ENCODE assay signal across 11 cellular contexts in the genomic region with DNA sequence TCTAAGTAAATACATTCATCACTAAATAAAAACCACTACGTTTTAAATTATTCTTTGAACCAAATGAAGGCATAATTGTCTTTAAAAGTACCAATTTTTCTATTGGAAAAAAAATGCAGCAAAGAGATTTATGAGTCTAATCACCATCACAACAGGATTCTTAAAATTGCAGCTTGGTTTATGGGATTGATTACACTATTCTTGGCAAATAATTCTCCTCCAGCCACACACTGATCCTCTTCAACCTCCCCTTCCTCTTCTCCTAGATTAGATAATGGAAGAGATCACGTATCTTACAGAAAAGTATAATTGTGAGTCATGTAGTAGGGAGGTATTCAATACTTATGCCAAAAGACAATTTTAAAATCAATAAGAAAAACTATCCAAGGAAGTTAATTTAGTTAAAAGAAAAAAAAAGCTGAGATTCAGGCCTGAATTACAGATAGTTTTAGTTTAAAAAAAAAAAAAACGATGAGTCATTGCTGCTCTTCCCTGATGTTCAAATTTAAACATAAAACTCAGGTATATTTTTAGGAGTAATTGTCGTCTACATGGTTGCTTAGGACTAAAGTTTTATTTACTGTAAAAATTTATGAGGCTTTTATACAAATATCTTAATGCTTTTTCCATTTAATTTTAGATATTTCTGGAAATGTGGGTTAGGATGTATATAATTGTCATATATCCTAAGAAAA.
"Had no signal": no experiment of that assay in that cellular context is flagged by ENCODE, and none has a peak within 500 bp of the region (broad histone marks: within the 10 kb centered on the region; RNA-seq: fewer than 3 reads in every experiment).

No MANE protein-coding gene starts in this region.

- H3K27me3 Mint-ChIP-seq: activated CD4-positive, alpha-beta memory T cell treated with anti-CD3 and anti-CD28 coated beads for 36 hours; stimulated activated naive CD8-positive, alpha-beta T cell treated with anti-CD3 and anti-CD28 coated beads, Interleukin-15, Interleukin-2, amounts not matched to agents 100 ng/mL and 50 ng/mL, for 24 hours had no signal

- H3K4me3 Mint-ChIP-seq: activated CD4-positive, alpha-beta memory T cell treated with anti-CD3 and anti-CD28 coated beads for 36 hours; activated naive CD8-positive, alpha-beta T cell treated with anti-CD3 and anti-CD28 coated beads, Interleukin-2, amount 50 U/mL, for 24 hours; activated T-cell treated with anti-CD3 and anti-CD28 coated beads, Interleukin-2, amount 50 U/mL, for 4 hours; stimulated activated naive CD8-positive, alpha-beta T cell treated with anti-CD3 and anti-CD28 coated beads, Interleukin-15, Interleukin-2, amounts not matched to agents 100 ng/mL and 50 ng/mL, for 24 hours had no signal

- H3K4me1 Mint-ChIP-seq: activated naive CD8-positive, alpha-beta T cell treated with anti-CD3 and anti-CD28 coated beads, Interleukin-2, amount 50 U/mL, for 24 hours had no signal

- H3K9me3 Mint-ChIP-seq: activated CD4-positive, alpha-beta memory T cell treated with anti-CD3 and anti-CD28 coated beads for 36 hours; activated naive CD8-positive, alpha-beta T cell treated with anti-CD3 and anti-CD28 coated beads, Interleukin-2, amount 50 U/mL, for 24 hours; activated T-cell treated with anti-CD3 and anti-CD28 coated beads, Interleukin-2, amount 50 U/mL, for 4 hours; stimulated activated naive CD8-positive, alpha-beta T cell treated with anti-CD3 and anti-CD28 coated beads, Interleukin-15, Interleukin-2, amounts not matched to agents 100 ng/mL and 50 ng/mL, for 24 hours had no signal

- DNase-seq: activated CD4-positive, alpha-beta memory T cell treated with anti-CD3 and anti-CD28 coated beads for 36 hours; activated CD4-positive, alpha-beta T cell treated with anti-CD3 and anti-CD28 coated beads for 1 hour; activated naive CD4-positive, alpha-beta T cell; activated naive CD8-positive, alpha-beta T cell treated with anti-CD3 and anti-CD28 coated beads, Interleukin-2, amount 50 U/mL, for 24 hours; activated T-cell treated with anti-CD3 and anti-CD28 coated beads, Interleukin-2, amount 50 U/mL, for 4 hours; psoas muscle; sigmoid colon; stimulated activated CD4-positive, alpha-beta T cell treated with anti-CD3 and anti-CD28 coated beads, Interleukin-4, amount 100 ng/mL, for 1 hour; stimulated activated CD8-positive, alpha-beta memory T cell treated with anti-CD3 and anti-CD28 coated beads, Interleukin-4, amount 100 ng/mL, for 48 hours; T1000 had no signal

- H3K27ac Mint-ChIP-seq: activated CD4-positive, alpha-beta memory T cell treated with anti-CD3 and anti-CD28 coated beads for 36 hours; activated naive CD8-positive, alpha-beta T cell treated with anti-CD3 and anti-CD28 coated beads, Interleukin-2, amount 50 U/mL, for 24 hours; stimulated activated naive CD8-positive, alpha-beta T cell treated with anti-CD3 and anti-CD28 coated beads, Interleukin-15, Interleukin-2, amounts not matched to agents 100 ng/mL and 50 ng/mL, for 24 hours had no signal

- H3K36me3 Mint-ChIP-seq: activated CD4-positive, alpha-beta memory T cell treated with anti-CD3 and anti-CD28 coated beads for 36 hours had no signal

- ATAC-seq: activated naive CD8-positive, alpha-beta T cell treated with anti-CD3 and anti-CD28 coated beads, Interleukin-2, amount 50 U/mL, for 24 hours; activated T-cell treated with anti-CD3 and anti-CD28 coated beads, Interleukin-2, amount 50 U/mL, for 4 hours; psoas muscle had no signal
